ENCODE assay signal across 9 cellular contexts in the genomic region with DNA sequence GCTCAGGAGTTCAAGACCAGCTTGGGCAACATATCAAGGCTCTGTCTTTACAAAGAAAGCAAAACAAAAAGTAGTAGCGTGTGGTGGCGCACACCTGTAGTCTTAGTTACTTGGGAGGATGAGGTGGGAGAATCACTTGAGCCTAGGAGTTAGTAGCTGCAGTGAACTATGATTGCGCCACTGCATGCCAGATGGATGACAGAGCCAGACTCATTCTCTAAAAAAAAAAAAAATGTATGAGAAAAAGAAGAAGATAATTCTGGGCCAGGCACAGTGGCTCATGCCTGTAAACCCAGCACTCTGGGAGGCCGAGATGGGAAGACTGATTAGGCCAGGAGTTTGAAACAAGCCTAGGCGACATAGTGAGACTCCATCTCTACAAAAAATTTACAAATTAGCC. TPM values are rescaled to one million over a fixed set of nuclear protein-coding genes. Genes with fewer than 3 reads are reported as not detected.
DNase-seq lines count a peak whose midpoint lies in the region; ATAC-seq and TF ChIP-seq lines count a peak whose summit lies in the region.
"Had no signal": no experiment of that assay in that cellular context is flagged by ENCODE, and none has a peak within 500 bp of the region (broad histone marks: within the 10 kb centered on the region; RNA-seq: fewer than 3 reads in every experiment).

No MANE protein-coding gene starts in this region.

- ATAC-seq in activated naive CD8-positive, alpha-beta T cell treated with anti-CD3 and anti-CD28 coated beads, Interleukin-2, amount 50 U/mL, for 24 hours = no peak
- ATAC-seq in lower lobe of right lung (no peak), HG03097 (IDR thresholded peaks at IDR 0.05; ENCODE audit: low FRiP score, unreplicated experiment) (no peak)

- DNase-seq in A172 (ENCODE audit: low spot score) (peak; percentile 40), H4 (ENCODE audit: low spot score) (peak; percentile 25), lower lobe of right lung (no peak), HAP-1 (ENCODE audit: low spot score in 2 of 2) (no peak), SW480 (ENCODE audit: low spot score) (no peak), iPS-NIHi11 (ENCODE audit: low spot score) (no peak)
- no peak for DNase-seq in activated naive CD8-positive, alpha-beta T cell treated with anti-CD3 and anti-CD28 coated beads, Interleukin-2, amount 50 U/mL, for 24 hours
- DNase-seq: GDM1 had no signal

- peak overlapping the region; percentile 86 for H3K4me3 Mint-ChIP-seq in activated naive CD8-positive, alpha-beta T cell treated with anti-CD3 and anti-CD28 coated beads, Interleukin-2, amount 50 U/mL, for 24 hours

- no peaks in the 10 kb centered on the region for H3K9me3 Mint-ChIP-seq in activated naive CD8-positive, alpha-beta T cell treated with anti-CD3 and anti-CD28 coated beads, Interleukin-2, amount 50 U/mL, for 24 hours

- H3K27ac ChIP-seq in lower lobe of right lung = peak overlapping the region; percentile 92

- H3K4me1 Mint-ChIP-seq in activated naive CD8-positive, alpha-beta T cell treated with anti-CD3 and anti-CD28 coated beads, Interleukin-2, amount 50 U/mL, for 24 hours = peaks cover 70% of the 10 kb centered on the region

- H3K9me3 ChIP-seq in lower lobe of right lung (no peaks in the 10 kb centered on the region), HAP-1 (no peaks in the 10 kb centered on the region)

- H3K36me3 ChIP-seq in lower lobe of right lung (no peaks in the 10 kb centered on the region), HAP-1 (replicated peaks) (no peaks in the 10 kb centered on the region)

- in situ Hi-C loops in HAP-1 (cut with MboI; ENCODE audit: low sequenced_read_pairs) = no loop called here

- peaks cover 5% of the 10 kb centered on the region for H3K36me3 Mint-ChIP-seq in activated naive CD8-positive, alpha-beta T cell treated with anti-CD3 and anti-CD28 coated beads, Interleukin-2, amount 50 U/mL, for 24 hours (ENCODE audit: low read depth)

- peak overlapping the region; percentile 98 for H3K27ac Mint-ChIP-seq in activated naive CD8-positive, alpha-beta T cell treated with anti-CD3 and anti-CD28 coated beads, Interleukin-2, amount 50 U/mL, for 24 hours

- intact Hi-C loops in lower lobe of right lung (cut with DNase I) = no loop called here

- peaks cover 58% of the 10 kb centered on the region for H3K4me1 ChIP-seq in lower lobe of right lung
- peaks cover 8% of the 10 kb centered on the region for H3K4me1 ChIP-seq in HAP-1

- TF ChIP-seq CTCF in lower lobe of right lung (IDR thresholded peaks at IDR 0.05) = no peak

- H3K27me3 ChIP-seq in lower lobe of right lung (ENCODE audit: low read depth) (no peaks in the 10 kb centered on the region), HAP-1 (ENCODE audit: low read depth) (no peaks in the 10 kb centered on the region)

- no peaks in the 10 kb centered on the region for H3K27me3 Mint-ChIP-seq in activated naive CD8-positive, alpha-beta T cell treated with anti-CD3 and anti-CD28 coated beads, Interleukin-2, amount 50 U/mL, for 24 hours

- H3K4me3 ChIP-seq in lower lobe of right lung (no peak overlapping the region), HAP-1 (no peak overlapping the region)

RNA-seq across cellular contexts. Expression of gene STAT5B, which starts 28.5 kb away (rescaled TPM):
- total RNA-seq in A172 (2014; rRNA removed; shearing (Covaris generic)) = 23.4 and 30.9 TPM in 2 replicates
- total RNA-seq in H4 (2014; rRNA removed; shearing (Covaris generic)) = 13.7 and 25.0 TPM in 2 replicates
- total RNA-seq in lower lobe of right lung = 67.9 TPM

RNA-seq across cellular contexts. Expression of gene STAT5A, which starts 40.6 kb away (rescaled TPM):
- total RNA-seq in A172 (2014; rRNA removed; shearing (Covaris generic)) = 5.0 and 5.5 TPM in 2 replicates
- total RNA-seq in H4 (2014; rRNA removed; shearing (Covaris generic)) = 0.35 and 0.41 TPM in 2 replicates
- total RNA-seq in lower lobe of right lung = 53.3 TPM

RNA-seq across cellular contexts. Expression of gene GHDC, which starts 53.4 kb away (rescaled TPM):
- 27.0 and 31.5 TPM in 2 replicates for total RNA-seq in A172 (2014; rRNA removed; shearing (Covaris generic))
- total RNA-seq in H4 (2014; rRNA removed; shearing (Covaris generic)) = 1.5 and 1.9 TPM in 2 replicates
- total RNA-seq in lower lobe of right lung = 33.4 TPM

Comparison
In these comparisons a context has a peak if more than half of its experiments do, and no peak if none do; other contexts are left out.
1. DNase-seq: peak in A172 (single experiment) and H4 (single experiment); none in activated naive CD8-positive, alpha-beta T cell treated with anti-CD3 and anti-CD28 coated beads, Interleukin-2, amount 50 U/mL, for 24 hours (single experiment), lower lobe of right lung (single experiment), HAP-1 (0 of 2), SW480 (single experiment) and iPS-NIHi11 (single experiment).